In the genomic region with DNA sequence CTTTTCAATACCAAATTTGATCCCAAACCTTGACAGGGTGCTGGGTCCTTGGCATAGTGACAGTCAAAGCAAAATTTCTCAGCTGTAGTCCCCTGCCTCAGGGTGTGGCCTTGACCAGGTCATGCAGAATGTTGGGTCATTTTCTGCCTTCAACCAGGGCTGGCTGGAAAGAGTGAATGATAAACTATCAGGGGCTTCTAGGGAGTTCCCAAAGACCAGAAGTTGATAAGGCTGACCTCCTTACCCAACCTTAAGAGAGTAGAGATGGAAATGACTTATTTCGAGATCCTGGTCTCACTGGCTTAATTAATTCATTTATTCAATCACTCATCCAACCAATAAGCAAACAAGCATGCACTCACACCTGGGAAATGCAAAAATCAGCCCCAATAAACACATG, we compare ENCODE assay signal across 21 cellular contexts.
"Had no signal": no experiment of that assay in that cellular context is flagged by ENCODE, and none has a peak within 500 bp of the region (broad histone marks: within the 10 kb centered on the region; RNA-seq: fewer than 3 reads in every experiment).

No MANE protein-coding gene starts in this region.

- H3K4me3 Mint-ChIP-seq: endodermal cell; naive thymus-derived CD8-positive, alpha-beta T cell; nephron progenitor cell; stimulated activated effector memory CD8-positive, alpha-beta T cell treated with anti-CD3 and anti-CD28 coated beads, Interleukin-12 subunit alpha, Interleukin-12 subunit beta, amount 100 ng/mL, for 72 hours had no signal

- DNase-seq: effector CD8-positive, alpha-beta T cell; endodermal cell; foreskin fibroblast; gastrocnemius medialis; head of caudate nucleus; left ventricle myocardium superior; lower lobe of right lung; naive thymus-derived CD8-positive, alpha-beta T cell; nephron progenitor cell; nucleus accumbens; psoas muscle; right cardiac atrium; sigmoid colon; stimulated activated CD4-positive, alpha-beta T cell treated with anti-CD3 and anti-CD28 coated beads, Interleukin-2, amount 100 ng/mL, for 24 hours; stimulated activated CD4-positive, alpha-beta T cell treated with anti-CD3 and anti-CD28 coated beads, Interleukin-4, amount 100 ng/mL, for 24 hours; stimulated activated naive CD4-positive, alpha-beta T cell treated with Interleukin-2 at 50 U/mL for 16 hours; stomach; thyroid gland; trophoblast cell had no signal

- H3K4me1 Mint-ChIP-seq: naive thymus-derived CD8-positive, alpha-beta T cell; stimulated activated effector memory CD8-positive, alpha-beta T cell treated with anti-CD3 and anti-CD28 coated beads, Interleukin-12 subunit alpha, Interleukin-12 subunit beta, amount 100 ng/mL, for 72 hours had no signal

- H3K27ac Mint-ChIP-seq: endodermal cell; naive thymus-derived CD8-positive, alpha-beta T cell; stimulated activated effector memory CD8-positive, alpha-beta T cell treated with anti-CD3 and anti-CD28 coated beads, Interleukin-12 subunit alpha, Interleukin-12 subunit beta, amount 100 ng/mL, for 72 hours had no signal

- H3K36me3 Mint-ChIP-seq: naive thymus-derived CD8-positive, alpha-beta T cell; stimulated activated effector memory CD8-positive, alpha-beta T cell treated with anti-CD3 and anti-CD28 coated beads, Interleukin-12 subunit alpha, Interleukin-12 subunit beta, amount 100 ng/mL, for 72 hours had no signal

- ATAC-seq: esophagus mucosa; gastrocnemius medialis; left ventricle myocardium superior; lower lobe of right lung; naive thymus-derived CD8-positive, alpha-beta T cell; psoas muscle; right cardiac atrium; stimulated activated effector memory CD8-positive, alpha-beta T cell treated with anti-CD3 and anti-CD28 coated beads, Interleukin-12 subunit alpha, Interleukin-12 subunit beta, amount 100 ng/mL, for 72 hours had no signal
